Comparison of ENCODE assay signal across 1 cellular context in genomic region chr6:3226422-3227362, GRCh38.
A peak's percentile ranks its signal among the peaks of the same experiment; 100 is the strongest.
TF ChIP-seq lines count a peak whose summit lies in the region.

No MANE protein-coding gene starts in this region.

TF ChIP-seq in GM12878, 131 proteins besides CTCF, POLR2A, EP300 and RAD21:
- TF ChIP-seq BHLHE40 (IDR thresholded peaks at IDR 0.05; ENCODE audit: borderline replicate concordance in 1 of 2, low read depth in 2 of 2, low read length in 1 of 2) (peak in 1 of 2 experiments; percentile 18; a peak in 1 of 4 replicates), SRF (IDR thresholded peaks at IDR 0.05; ENCODE audit: low read depth in 2 of 2, low read length in 2 of 2) (0 out of 4 replicates have a peak, but pooled peaks of 1 of the 2 experiments have one; percentile 15), RUNX3 (IDR thresholded peaks at IDR 0.05; ENCODE audit: low read length) (peak; percentile 61), ZNF687 (IDR thresholded peaks at IDR 0.05) (no peak), PML (IDR thresholded peaks at IDR 0.05; ENCODE audit: low read length) (no peak), NFXL1 (IDR thresholded peaks at IDR 0.05; ENCODE audit: borderline replicate concordance) (no peak), CBFB (IDR thresholded peaks at IDR 0.05; ENCODE audit: low read depth) (0 out of 2 replicates have a peak, but pooled peaks have one; percentile 10), MAX (IDR thresholded peaks at IDR 0.05; ENCODE audit: low read depth, low read length) (peak; percentile 31; the same call in 1 of the 2 replicates), IKZF1 (conservative IDR thresholded peaks at IDR 0.05) (0 out of 2 replicates have a peak, but pooled peaks have one; percentile 30)
